Comparison of ENCODE assay signal across 8 cellular contexts in the genomic region with DNA sequence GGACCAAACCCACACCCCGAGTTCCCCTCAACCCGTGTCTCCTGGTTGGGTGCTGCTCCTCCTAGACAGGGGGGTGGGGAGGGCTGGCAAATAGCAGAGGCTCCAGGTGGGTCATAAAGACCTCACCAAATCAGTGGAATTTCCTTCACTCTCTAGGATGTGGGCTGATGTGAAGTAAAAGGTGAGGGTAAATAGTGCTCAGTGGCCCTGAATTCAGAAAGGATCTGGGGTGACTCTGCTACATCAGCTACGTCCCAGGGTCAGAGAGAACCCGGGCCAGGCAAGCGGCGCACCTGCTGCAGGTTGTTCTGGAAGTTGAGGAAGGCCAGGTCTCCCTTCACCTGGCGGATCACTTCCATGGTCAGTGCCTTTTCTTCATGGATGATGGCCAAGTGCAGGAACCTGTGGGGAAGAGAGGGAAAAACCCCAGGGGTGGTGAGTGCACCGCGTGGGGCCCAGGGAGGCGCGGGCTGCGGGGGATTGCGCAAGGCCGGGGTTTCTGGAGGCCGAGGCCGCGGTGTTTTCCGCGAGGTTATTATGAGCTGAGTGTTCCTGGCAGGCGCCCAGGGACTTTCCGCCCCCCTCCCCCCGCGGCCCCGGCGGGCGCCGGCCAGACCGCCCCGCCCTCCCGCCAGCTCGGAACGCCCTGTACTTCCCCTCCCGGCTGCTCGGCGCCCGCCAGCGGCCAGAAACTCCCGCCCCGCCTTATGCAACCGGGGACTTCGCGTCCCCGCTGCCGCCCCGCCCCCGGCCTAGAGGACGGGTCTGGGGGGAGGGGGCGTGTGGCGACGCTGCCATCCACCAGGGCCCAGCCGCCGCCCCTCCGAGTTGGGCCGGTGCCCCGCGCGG. TPM values are rescaled to one million over a fixed set of nuclear protein-coding genes. Genes with fewer than 3 reads are reported as not detected.
DNase-seq lines count a peak whose midpoint lies in the region; TF ChIP-seq lines count a peak whose summit lies in the region.

No MANE protein-coding gene starts in this region.

- H3K4me3 ChIP-seq in fibroblast of pulmonary artery (replicated peaks; ENCODE audit: low read depth, low read length): peak overlapping the region; percentile 97

- H3K14ac ChIP-seq in H9 (ENCODE audit: insufficient read depth, low read length): no peak overlapping the region

- H3K4ac ChIP-seq in H9 (ENCODE audit: low read depth, low read length): no peak overlapping the region

- peak overlapping the region; percentile 44 to 95 (median 85); a peak in 6 of 7 replicates for H3K27ac Mint-ChIP-seq in H9
- peak overlapping the region; percentile 92 to 99 (median 99) for H3K27ac Mint-ChIP-seq in nephron

- DNase-seq in ELR (ENCODE audit: low read depth) (peak; percentile 95), H9 (peak; percentile 85), M059J (ENCODE audit: low read depth) (peak; percentile 88), RWPE1 (ENCODE audit: low spot score) (peak; percentile 92), fibroblast of pulmonary artery (ENCODE audit: low read depth) (peak; percentile 96)
- peak; percentile 95 for DNase-seq in activated T-helper 9 cell treated with anti-CD3 and anti-CD28 coated beads, Interleukin-2, amount 50 U/mL, for 16 hours (ENCODE audit: low read depth)
- peak; percentile 96 for DNase-seq in stimulated activated naive CD4-positive, alpha-beta T cell treated with Interleukin-2 at 50 U/mL for 16 hours (lab: John Stamatoyannopoulos, UW)

- H2BK120ac ChIP-seq in H9 (ENCODE audit: low read depth, low read length, poor library complexity, severe bottlenecking): no peak overlapping the region

- no peak overlapping the region for H4K91ac ChIP-seq in H9 (ENCODE audit: insufficient read length, low read depth, low read length)

- H3K56ac ChIP-seq in H9 (ENCODE audit: insufficient read length, low read depth, low read length): no peak overlapping the region

- no peak overlapping the region for H4K5ac ChIP-seq in H9 (ENCODE audit: insufficient read length, low read depth, low read length)

- H2BK12ac ChIP-seq in H9 (ENCODE audit: insufficient read length, low read depth, low read length): no peak overlapping the region

- H3K4me3 Mint-ChIP-seq in H9 (peak overlapping the region; percentile 81 to 84), nephron (peak overlapping the region; percentile 86 to 93 (median 91))

- peaks cover 7% of the 10 kb centered on the region for H3K4me1 ChIP-seq in H9 (ENCODE audit: insufficient read depth, low read length)

- no peak overlapping the region for H4K8ac ChIP-seq in H9 (replicated peaks; ENCODE audit: insufficient read length, low read depth, low read length)

- H3K27ac ChIP-seq in H9 (ENCODE audit: insufficient read length, low read depth, low read length): no peak overlapping the region
- H3K27ac ChIP-seq in RWPE1: peak overlapping the region; percentile 98

- POLR2A ChIA-PET in RWPE1 (lab: Yijun Ruan, JAX; ENCODE audit: low non-redundant PET): interaction anchor here (0.6 to 1.4 kb wide), 8 partner anchors 8 to 112 kb away, joined by 3 to 10 read pairs (median 3); a partner anchor contains a TSS

- H3K27me3 ChIP-seq in H9 (ENCODE audit: insufficient read depth, low read length): no peaks in the 10 kb centered on the region

- peak overlapping the region; percentile 39 for H3K9ac ChIP-seq in H9 (ENCODE audit: extremely low read depth, insufficient read length, low read length)

- H3K27me3 Mint-ChIP-seq in H9 (ENCODE audit: low read depth) (no peaks in the 10 kb centered on the region), nephron (ENCODE audit: low read depth) (no peaks in the 10 kb centered on the region)

- no peaks in the 10 kb centered on the region for H4K20me1 ChIP-seq in H9 (ENCODE audit: control insufficient read depth, insufficient read depth, insufficient read length)

- WGBS in H9 (ENCODE audit: extremely low coverage, insufficient read length, low lambda C conversion rate): no CpG with 5 or more reads among the region's 57 CpGs

- CTCF ChIA-PET in RWPE1 (lab: Yijun Ruan, JAX): interaction anchor here (0.6 to 1.1 kb wide), 3 partner anchors 38 to 263 kb away, joined by 3 read pairs; no protein-coding TSS in a partner anchor

- H3K23me2 ChIP-seq in H9 (ENCODE audit: insufficient read length, low read depth, low read length, poor library complexity, severe bottlenecking): peaks cover 6% of the 10 kb centered on the region

- no peak overlapping the region for H2AFZ ChIP-seq in H9 (ENCODE audit: low read length)

- H2BK5ac ChIP-seq in H9 (ENCODE audit: insufficient read length, low read length): no peak overlapping the region

- no peaks in the 10 kb centered on the region for H3K79me1 ChIP-seq in H9 (ENCODE audit: insufficient read depth, low read depth, low read length, poor library complexity, severe bottlenecking)

- no peaks in the 10 kb centered on the region for H3K79me2 ChIP-seq in H9 (ENCODE audit: insufficient read depth, low read length)

- peaks cover 20 to 43% (median 37%) of the 10 kb centered on the region in 3 experiments; a peak in 6 of 7 replicates for H3K36me3 Mint-ChIP-seq in H9 (ENCODE audit: insufficient read depth in 1 of 3, low read depth in 3 of 3)
- peaks cover 42% of the 10 kb centered on the region for H3K36me3 Mint-ChIP-seq in nephron (ENCODE audit: low read depth)

- H3K23ac ChIP-seq in H9 (ENCODE audit: insufficient read length, low read depth, low read length): no peak overlapping the region

- no peak overlapping the region for H2AK5ac ChIP-seq in H9 (ENCODE audit: insufficient read length, low read length)

- TF ChIP-seq CTCF in H9 (conservative IDR thresholded peaks at IDR 0.05): no peak
- TF ChIP-seq CTCF in RWPE1 (conservative IDR thresholded peaks at IDR 0.05; ENCODE audit: low read depth): no peak
- TF ChIP-seq CTCF in fibroblast of pulmonary artery (IDR thresholded peaks at IDR 0.05; ENCODE audit: low read length, missing control alignments): no peak
- TF ChIP-seq CTCF in nephron (IDR thresholded peaks at IDR 0.05; ENCODE audit: unreplicated experiment in 3 of 3): no peak

- no peak overlapping the region for H2BK15ac ChIP-seq in H9 (ENCODE audit: low read depth, low read length)

- H3K4me2 ChIP-seq in H9 (ENCODE audit: insufficient read depth, insufficient read length, low read length): peak overlapping the region; percentile 63

- H3K4me1 Mint-ChIP-seq in H9 (peaks cover 37 to 38% of the 10 kb centered on the region in 2 experiments), nephron (peaks cover 52% of the 10 kb centered on the region)

- no peak overlapping the region for H3K18ac ChIP-seq in H9 (ENCODE audit: insufficient read length, low read depth, low read length)

- H3K9me3 ChIP-seq in H9 (ENCODE audit: control insufficient read depth, low read depth, low read length): no peaks in the 10 kb centered on the region

- H3T11ph ChIP-seq in H9 (ENCODE audit: low read length): no peak overlapping the region

- H3K9me3 Mint-ChIP-seq in H9 (no peaks in the 10 kb centered on the region), nephron (no peaks in the 10 kb centered on the region)

- H2BK20ac ChIP-seq in H9 (ENCODE audit: low read depth, low read length, poor library complexity, severe bottlenecking): no peak overlapping the region

RNA-seq across cellular contexts. Expression of a gene that starts 0.9 kb away (rescaled TPM):
- total RNA-seq in H9 (2021): 38.4 and 39.1 TPM in 2 replicates
- total RNA-seq in M059J (2014; rRNA removed; shearing (Covaris generic)): 102 and 103 TPM in 2 replicates
